Comparison of ENCODE assay signal across 11 cellular contexts in genomic region chr19:50718255-50719118, GRCh38. TPM values are rescaled to one million over a fixed set of nuclear protein-coding genes. Genes with fewer than 3 reads are reported as not detected.
DNase-seq lines count a peak whose midpoint lies in the region; ATAC-seq and TF ChIP-seq lines count a peak whose summit lies in the region.
"Had no signal": no experiment of that assay in that cellular context is flagged by ENCODE, and none has a peak within 500 bp of the region (broad histone marks: within the 10 kb centered on the region; RNA-seq: fewer than 3 reads in every experiment).

No MANE protein-coding gene starts in this region.

- H3K36me3 Mint-ChIP-seq in nephron progenitor cell (ENCODE audit: low read depth), result peaks cover 20% of the 10 kb centered on the region

- intact Hi-C loops in dorsolateral prefrontal cortex (cut with DNase I), result no loop called here

- H3K9me3 Mint-ChIP-seq in nephron progenitor cell, result no peaks in the 10 kb centered on the region

- ATAC-seq in foreskin keratinocyte (no peak), GM19463 (IDR thresholded peaks at IDR 0.05; ENCODE audit: unreplicated experiment) (no peak)
- ATAC-seq: naive thymus-derived CD4-positive, alpha-beta T cell had no signal

- TF ChIP-seq CTCF in AG10803 (conservative IDR thresholded peaks at IDR 0.05; ENCODE audit: low read length) (no peak), dorsolateral prefrontal cortex (IDR thresholded peaks at IDR 0.05 in 54 of 56, conservative IDR thresholded peaks at IDR 0.05 in 2 of 56; ENCODE audit: low read depth in 1 of 56, partially characterized antibody in 56 of 56) (no peak), nephron progenitor cell (IDR thresholded peaks at IDR 0.05) (no peak), foreskin keratinocyte (conservative IDR thresholded peaks at IDR 0.05) (no peak)

- peak overlapping the region; percentile 57 for H3K4me3 ChIP-seq in AG10803 (ENCODE audit: low read length)
- H3K4me3 ChIP-seq in HUES48 (ENCODE audit: low read depth, low read length), result peak overlapping the region; percentile 60
- peak overlapping the region; percentile 33 to 74 (median 60) for H3K4me3 ChIP-seq in dorsolateral prefrontal cortex

- DNase-seq in AG10803 (ENCODE audit: low read depth) (no peak), dorsolateral prefrontal cortex (peak in 4 of 10 donors; percentile 47 to 82 (median 70)), nephron progenitor cell (peak; percentile 64), activated gamma-delta T cell treated with Interleukin-2 at 50 U/mL for 16 hours (no peak), foreskin keratinocyte (no peak), NCI-H1930 (lab: John Stamatoyannopoulos, UW) (no peak)
- DNase-seq: naive thymus-derived CD4-positive, alpha-beta T cell; NCI-H2081 treated with DMSO at 0.1 percent for 48 hours; stimulated activated naive CD4-positive, alpha-beta T cell treated with Interleukin-2 at 50 U/mL for 16 hours had no signal

- no peaks in the 10 kb centered on the region for H3K36me3 ChIP-seq in HUES48 (ENCODE audit: control insufficient read depth, insufficient read depth, low read length)

- H3K9ac ChIP-seq in HUES48 (ENCODE audit: low read depth, low read length), result no peak overlapping the region

- no peak overlapping the region for H3K27ac ChIP-seq in HUES48 (ENCODE audit: low read depth, low read length)
- H3K27ac ChIP-seq in dorsolateral prefrontal cortex, result peak overlapping the region in 40 of 59 donors; percentile 14 to 85 (median 60)
- no peak overlapping the region for H3K27ac ChIP-seq in foreskin keratinocyte

- H3K4me1 ChIP-seq in HUES48 (ENCODE audit: control insufficient read depth, insufficient read depth, low read length) (no peaks in the 10 kb centered on the region; the same call in 1 of the 2 replicates), foreskin keratinocyte (no peaks in the 10 kb centered on the region)

- peaks cover 8% of the 10 kb centered on the region for H3K27me3 Mint-ChIP-seq in nephron progenitor cell (ENCODE audit: low read depth, poor library complexity)

- H3K27ac Mint-ChIP-seq in nephron progenitor cell, result no peak overlapping the region
- H3K27ac Mint-ChIP-seq: naive thymus-derived CD4-positive, alpha-beta T cell had no signal

- no peaks in the 10 kb centered on the region for H3K9me3 ChIP-seq in HUES48 (ENCODE audit: control insufficient read depth, insufficient read depth, low read length)

- H3K27me3 ChIP-seq in HUES48 (ENCODE audit: control insufficient read depth, insufficient read depth, low read length) (peaks cover 47% of the 10 kb centered on the region), dorsolateral prefrontal cortex (peaks cover 0 to 15% (median 0%) of the 10 kb centered on the region in 45 donors), foreskin keratinocyte (peaks cover 55% of the 10 kb centered on the region)

- H3K4me3 Mint-ChIP-seq in nephron progenitor cell, result peak overlapping the region; percentile 82

- H3K4me1 Mint-ChIP-seq in nephron progenitor cell, result peaks cover 46% of the 10 kb centered on the region

RNA-seq across cellular contexts. Expression of gene SHANK1, which starts 1.1 kb away (rescaled TPM):
- total RNA-seq in dorsolateral prefrontal cortex (100 to 1,000 TPM in 111 of 120 experiments, 10 to 100 TPM in 9; 40.4 to 290 (median 155) TPM), foreskin keratinocyte (0.21 and 0.37 TPM in 2 replicates)
- 0.08 and 0.15 TPM in 2 replicates for polyA plus RNA-seq in foreskin keratinocyte
- polyA plus RNA-seq: naive thymus-derived CD4-positive, alpha-beta T cell had no signal

RNA-seq across cellular contexts. Expression of gene CLEC11A, which starts 4.7 kb away (rescaled TPM):
- total RNA-seq in dorsolateral prefrontal cortex (10 to 100 TPM in 2 of 120 experiments, 1 to 10 TPM in 118; 3.2 to 10.3 (median 6.5) TPM), foreskin keratinocyte (1.7 and 2.1 TPM in 2 replicates)
- polyA plus RNA-seq in foreskin keratinocyte, result 3.0 and 4.9 TPM in 2 replicates

RNA-seq across cellular contexts. Expression of gene GPR32, which starts 51.8 kb away (rescaled TPM):
- total RNA-seq in dorsolateral prefrontal cortex (not detected), foreskin keratinocyte (not detected in 2 replicates)
- not detected in 2 replicates for polyA plus RNA-seq in foreskin keratinocyte
- total RNA-seq: naive thymus-derived CD4-positive, alpha-beta T cell had no signal
- polyA plus RNA-seq: naive thymus-derived CD4-positive, alpha-beta T cell had no signal

Comparison
In these comparisons a context has a peak if more than half of its experiments do, and no peak if none do; other contexts are left out.
1. H3K27ac ChIP-seq: peak in dorsolateral prefrontal cortex (40 of 59); none in HUES48 (single experiment) and foreskin keratinocyte (single experiment).
2. RNA of gene SHANK1, which starts 1.1 kb away (total RNA-seq): 40.4 to 290 TPM in dorsolateral prefrontal cortex; 0.21 to 0.37 TPM in foreskin keratinocyte; every median in the first group is over 10 times any median in the second.
3. Peak in every context shown above with its lines, with median percentiles within 50 percentile points of each other: H3K4me3 ChIP-seq.